ENCODE assay signal across 9 cellular contexts in genomic region chr17:43416998-43417891, GRCh38. TPM values are rescaled to one million over a fixed set of nuclear protein-coding genes. Genes with fewer than 3 reads are reported as not detected.
A peak's percentile ranks its signal among the peaks of the same experiment; 100 is the strongest.
DNase-seq lines count a peak whose midpoint lies in the region; ATAC-seq and TF ChIP-seq lines count a peak whose summit lies in the region.
"Had no signal": no experiment of that assay in that cellular context is flagged by ENCODE, and none has a peak within 500 bp of the region (broad histone marks: within the 10 kb centered on the region; RNA-seq: fewer than 3 reads in every experiment).

No MANE protein-coding gene starts in this region.

- peak; percentile 78 for ATAC-seq in aorta (ENCODE audit: low FRiP score)

- no peak for TF ChIP-seq CTCF in endodermal cell (conservative IDR thresholded peaks at IDR 0.05)

- H3K4me1 ChIP-seq in aorta (ENCODE audit: control insufficient read depth in 1 of 2, insufficient read depth in 2 of 2, low read length in 2 of 2) (peaks cover 0 to 9% of the 10 kb centered on the region in 2 donors), endodermal cell (ENCODE audit: control insufficient read depth, insufficient read depth, low read length) (peaks cover 11% of the 10 kb centered on the region)

- intact Hi-C loops in aorta (cut with DNase I), result no loop called here

- no peaks in the 10 kb centered on the region for H3K36me3 Mint-ChIP-seq in endodermal cell (ENCODE audit: low read depth)

- H3K27me3 ChIP-seq in aorta (ENCODE audit: control insufficient read depth in 1 of 2, insufficient read depth in 2 of 2, low read length in 1 of 2) (no peaks in the 10 kb centered on the region), endodermal cell (ENCODE audit: control insufficient read depth, insufficient read depth, low read length, poor library complexity, severe bottlenecking) (no peaks in the 10 kb centered on the region)
- H3K27me3 ChIP-seq: BLaER1 treated with 17β-estradiol and CSF1 and Interleukin-3, amounts not matched to agents 10 nM and 100 nM had no signal

- no peaks in the 10 kb centered on the region for H3K36me3 ChIP-seq in aorta (ENCODE audit: control insufficient read depth in 1 of 2, insufficient read depth in 2 of 2, low read length in 1 of 2)
- no peaks in the 10 kb centered on the region for H3K36me3 ChIP-seq in endodermal cell (ENCODE audit: control insufficient read depth, insufficient read depth, low read length)
- H3K36me3 ChIP-seq: BLaER1 treated with 17β-estradiol and CSF1 and Interleukin-3, amounts not matched to agents 10 nM and 100 nM had no signal

- no peaks in the 10 kb centered on the region for H3K9me3 Mint-ChIP-seq in endodermal cell

- H3K27ac ChIP-seq in epithelial cell of prostate (peak overlapping the region; percentile 77), aorta (ENCODE audit: low read depth in 1 of 2, low read length in 2 of 2) (peak overlapping the region; percentile 19 to 65), endodermal cell (ENCODE audit: low read depth, low read length) (no peak overlapping the region)
- H3K27ac ChIP-seq: BLaER1 treated with 17β-estradiol and CSF1 and Interleukin-3, amounts not matched to agents 10 nM and 100 nM had no signal

- WGBS in aorta, 2 donors, result 14 to 15% methylated on average over 13 of the region's 13 CpGs
- WGBS in endodermal cell (ENCODE audit: insufficient coverage in 1 of 2, insufficient read length in 1 of 2), 2 experiments, result 84 to 85% methylated on average over 8 to 13 of the region's 13 CpGs

- DNase-seq in NCI-H2227 (lab: John Stamatoyannopoulos, UW; ENCODE audit: unreplicated experiment) (peak; percentile 28), NCI-H2227 treated with DMSO at 0.1 percent for 48 hours (lab: John Stamatoyannopoulos, UW) (no peak), epithelial cell of prostate (ENCODE audit: low read depth, low spot score) (no peak), mucosa of gallbladder (ENCODE audit: low spot score) (peak; percentile 62), aorta (peak; percentile 84 to 90), endodermal cell (no peak), DMS114 treated with DMSO at 0.1 percent for 48 hours (lab: John Stamatoyannopoulos, UW; ENCODE audit: unreplicated experiment) (no peak), GF-D8 (lab: John Stamatoyannopoulos, UW) (no peak)

- H3K9ac ChIP-seq in endodermal cell (ENCODE audit: extremely low read depth, low read length, poor library complexity, severe bottlenecking), result no peak overlapping the region

- no peak overlapping the region for H3K27ac Mint-ChIP-seq in endodermal cell

- H3K9me3 ChIP-seq in aorta (ENCODE audit: control insufficient read depth, low read length) (no peaks in the 10 kb centered on the region), endodermal cell (ENCODE audit: control insufficient read depth, low read length) (no peaks in the 10 kb centered on the region)
- H3K9me3 ChIP-seq: BLaER1 treated with 17β-estradiol and CSF1 and Interleukin-3, amounts not matched to agents 10 nM and 100 nM had no signal

- peaks cover 20% of the 10 kb centered on the region for H3K27me3 Mint-ChIP-seq in endodermal cell (ENCODE audit: insufficient read depth)

- no peak overlapping the region for H3K4me3 Mint-ChIP-seq in endodermal cell

- H3K4me1 Mint-ChIP-seq in endodermal cell, result peaks cover 26% of the 10 kb centered on the region

- no peak overlapping the region for H3K4me3 ChIP-seq in aorta (ENCODE audit: low read length in 2 of 2)
- H3K4me3 ChIP-seq in endodermal cell (ENCODE audit: low read length), result no peak overlapping the region
- H3K4me3 ChIP-seq: BLaER1 treated with 17β-estradiol and CSF1 and Interleukin-3, amounts not matched to agents 10 nM and 100 nM had no signal

RNA-seq across cellular contexts. Expression of gene ARL4D, which starts 18.5 kb away (rescaled TPM):
- total RNA-seq in mucosa of gallbladder (16.4 TPM), aorta (10 to 100 TPM in 1 of 2 donors, 1 to 10 TPM in 1; 6.9 to 14.2 TPM), endodermal cell (100 to 1,000 TPM; 129 to 142 TPM)
- 1 to 10 TPM; 4.0 to 9.9 TPM for polyA plus RNA-seq in aorta
- polyA plus RNA-seq in endodermal cell (2013, experiment 1 of 2), result 47.0 TPM
- polyA plus RNA-seq in endodermal cell (2013, experiment 2 of 2), result 62.6 TPM

Comparison
In these comparisons a context has a peak if more than half of its experiments do, and no peak if none do; other contexts are left out.
1. DNase-seq: peak in NCI-H2227 (single experiment), mucosa of gallbladder (single experiment) and aorta (2 of 2); none in NCI-H2227 treated with DMSO at 0.1 percent for 48 hours (single experiment), epithelial cell of prostate (single experiment), endodermal cell (single experiment), DMS114 treated with DMSO at 0.1 percent for 48 hours (single experiment) and GF-D8 (single experiment).